2 cellular contexts compared by ENCODE assay signal in genomic region chr13:35693142-35693784, GRCh38.
TF ChIP-seq lines count a peak whose summit lies in the region.

No MANE protein-coding gene starts in this region.

TF ChIP-seq in GM23338, 12 proteins besides CTCF, POLR2A, EP300 and RAD21 (continued from another document):
- TF ChIP-seq ZNF114 (CRISPR knock-in tag; IDR thresholded peaks at IDR 0.05) (no peak), ZNF462 (CRISPR knock-in tag; IDR thresholded peaks at IDR 0.05) (no peak), ETS1 (IDR thresholded peaks at IDR 0.05) (no peak), STAT1 (IDR thresholded peaks at IDR 0.05; ENCODE audit: unreplicated experiment) (no peak), ZNF331 (CRISPR knock-in tag; IDR thresholded peaks at IDR 0.05; ENCODE audit: low read depth) (no peak), REST (IDR thresholded peaks at IDR 0.05; ENCODE audit: unreplicated experiment) (no peak)

TF ChIP-seq in H1, 55 proteins besides CTCF, POLR2A, EP300 and RAD21 (continued from another document):
- no peak for TF ChIP-seq ATF2 (IDR thresholded peaks at IDR 0.05; ENCODE audit: low read length)
